In the genomic region with DNA sequence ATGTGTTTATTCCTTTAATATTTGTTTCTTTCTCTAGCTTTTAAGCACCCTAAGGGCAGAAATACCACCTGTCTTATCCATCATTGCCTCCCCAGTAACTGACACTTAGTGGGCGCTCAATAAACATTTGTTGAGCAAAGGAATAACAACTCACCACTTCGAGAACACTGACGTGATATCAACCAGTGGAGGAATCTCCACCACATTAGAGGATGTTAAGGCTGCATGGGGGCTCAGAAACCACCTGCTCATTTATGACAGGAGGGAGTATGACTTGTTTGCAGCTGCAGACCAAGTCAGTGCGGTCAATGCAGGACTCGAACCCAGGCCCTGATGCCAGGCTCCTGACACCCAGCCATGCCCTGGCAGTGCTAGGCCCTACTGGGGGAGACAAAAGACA, we compare ENCODE assay signal across 27 cellular contexts.
"Had no signal": no experiment of that assay in that cellular context is flagged by ENCODE, and none has a peak within 500 bp of the region (broad histone marks: within the 10 kb centered on the region; RNA-seq: fewer than 3 reads in every experiment).

No MANE protein-coding gene starts in this region.

- H3K27me3 ChIP-seq: pancreas, right atrium auricular region, stomach, testis, upper lobe of left lung had no signal

- DNase-seq: activated CD4-positive, alpha-beta memory T cell treated with anti-CD3 and anti-CD28 coated beads, Interleukin-2, amount 10 ng/mL, durations not matched to agents 7 days and 5 days; activated CD4-positive, alpha-beta T cell treated with anti-CD3 and anti-CD28 coated beads, Interleukin-2, amount 10 ng/mL, durations not matched to agents 24 days and 14 days; activated CD8-positive, alpha-beta memory T cell treated with anti-CD3 and anti-CD28 coated beads, Interleukin-2, amount 50 U/mL, for 4 hours; activated naive CD4-positive, alpha-beta T cell; activated T-cell treated with anti-CD3 and anti-CD28 coated beads, Interleukin-2, amount 50 U/mL, for 4 hours; aorta; effector CD4-positive, alpha-beta T cell; foreskin fibroblast; kidney; lower lobe of right lung; mesendoderm; mucosa of descending colon; naive B cell; pancreas; psoas muscle; stimulated activated CD4-positive, alpha-beta T cell treated with anti-CD3 and anti-CD28 coated beads, Interleukin-4, amount 100 ng/mL, for 24 hours; stomach; SW 1271; T-helper 17 cell; testis; upper lobe of left lung had no signal

- H3K36me3 ChIP-seq: lower lobe of right lung, pancreas, right atrium auricular region, stomach, upper lobe of left lung had no signal

- H3K4me3 ChIP-seq: lower lobe of right lung, mucosa of descending colon, pancreas, psoas muscle, right atrium auricular region, SK-N-MC, stomach, testis, upper lobe of left lung had no signal

- H3K27ac Mint-ChIP-seq: activated CD4-positive, alpha-beta memory T cell treated with anti-CD3 and anti-CD28 coated beads, Interleukin-2, amount 10 ng/mL, durations not matched to agents 7 days and 5 days; activated CD4-positive, alpha-beta T cell treated with anti-CD3 and anti-CD28 coated beads, Interleukin-2, amount 10 ng/mL, durations not matched to agents 24 days and 14 days; activated T-helper 2 cell treated with anti-CD3 and anti-CD28 coated beads, Interferon-gamma antibody, Interleukin-2, Interleukin-4, amounts not matched to agents 10 μg/mL and 5 μg/mL and 100 μg/mL, durations not matched to agents 14 hours and 24 hours and 36 hours; dendritic cell treated with granulocyte-macrophage colony-stimulating factor and Interleukin-4, amounts not matched to agents 40 ng/mL and 50 ng/mL, for 4 days; T-helper 17 cell had no signal

- H3K27ac ChIP-seq: lower lobe of right lung, pancreas, psoas muscle, right atrium auricular region, SK-N-MC, upper lobe of left lung had no signal

- H3K4me3 Mint-ChIP-seq: activated CD4-positive, alpha-beta memory T cell treated with anti-CD3 and anti-CD28 coated beads, Interleukin-2, amount 10 ng/mL, durations not matched to agents 7 days and 5 days; activated CD4-positive, alpha-beta T cell treated with anti-CD3 and anti-CD28 coated beads, Interleukin-2, amount 10 ng/mL, durations not matched to agents 24 days and 14 days; activated T-cell treated with anti-CD3 and anti-CD28 coated beads, Interleukin-2, amount 50 U/mL, for 4 hours; dendritic cell treated with granulocyte-macrophage colony-stimulating factor and Interleukin-4, amounts not matched to agents 40 ng/mL and 50 ng/mL, for 4 days; naive B cell; T-helper 17 cell had no signal

- H3K9me3 ChIP-seq: lower lobe of right lung, mucosa of descending colon, pancreas, psoas muscle, right atrium auricular region, stomach, testis, upper lobe of left lung had no signal

- H3K9me3 Mint-ChIP-seq: activated CD4-positive, alpha-beta memory T cell treated with anti-CD3 and anti-CD28 coated beads, Interleukin-2, amount 10 ng/mL, durations not matched to agents 7 days and 5 days; activated CD4-positive, alpha-beta T cell treated with anti-CD3 and anti-CD28 coated beads, Interleukin-2, amount 10 ng/mL, durations not matched to agents 24 days and 14 days; activated T-cell treated with anti-CD3 and anti-CD28 coated beads, Interleukin-2, amount 50 U/mL, for 4 hours; activated T-helper 2 cell treated with anti-CD3 and anti-CD28 coated beads, Interferon-gamma antibody, Interleukin-2, Interleukin-4, amounts not matched to agents 10 μg/mL and 5 μg/mL and 100 μg/mL, durations not matched to agents 14 hours and 24 hours and 36 hours; dendritic cell treated with granulocyte-macrophage colony-stimulating factor and Interleukin-4, amounts not matched to agents 40 ng/mL and 50 ng/mL, for 4 days had no signal

- ATAC-seq: activated CD4-positive, CD25-positive, alpha-beta regulatory T cell treated with anti-CD3 and anti-CD28 coated beads, Interleukin-2, amount 50 U/mL, for 24 hours; lower lobe of right lung; mucosa of descending colon; pancreas; psoas muscle; T-helper 17 cell had no signal

- H3K27me3 Mint-ChIP-seq: activated CD4-positive, alpha-beta memory T cell treated with anti-CD3 and anti-CD28 coated beads, Interleukin-2, amount 10 ng/mL, durations not matched to agents 7 days and 5 days; activated CD4-positive, alpha-beta T cell treated with anti-CD3 and anti-CD28 coated beads, Interleukin-2, amount 10 ng/mL, durations not matched to agents 24 days and 14 days; dendritic cell treated with granulocyte-macrophage colony-stimulating factor and Interleukin-4, amounts not matched to agents 40 ng/mL and 50 ng/mL, for 4 days; naive B cell; T-helper 17 cell had no signal

- H3K36me3 Mint-ChIP-seq: brain, naive B cell had no signal
